8 cellular contexts compared by ENCODE assay signal in the genomic region with DNA sequence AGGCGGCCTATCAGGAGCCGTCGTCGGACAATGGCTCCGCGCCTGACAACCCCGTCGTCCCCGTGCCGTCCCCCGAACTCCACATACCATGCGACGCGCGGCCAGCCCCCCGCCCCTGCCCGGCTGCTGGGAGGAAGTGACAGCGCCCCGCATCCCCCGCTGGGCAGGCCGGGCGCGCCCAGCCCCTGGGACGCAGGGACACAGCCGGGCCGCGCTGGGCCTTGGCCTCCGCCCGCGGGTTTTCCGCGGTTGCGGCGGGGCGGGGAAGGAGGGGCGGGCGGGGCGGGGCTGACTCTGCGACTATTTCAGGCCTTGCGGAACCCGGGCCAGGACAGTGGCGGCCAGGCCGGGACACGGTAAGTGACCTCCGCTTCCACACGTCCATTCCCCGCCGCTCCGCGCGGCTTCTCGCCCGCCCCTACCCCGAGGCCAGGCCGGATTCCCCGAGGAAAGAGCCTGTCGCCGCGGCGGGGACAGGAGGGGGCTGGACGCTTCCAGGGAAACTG. TPM values are rescaled to one million over a fixed set of nuclear protein-coding genes. Genes with fewer than 3 reads are reported as not detected.
DNase-seq lines count a peak whose midpoint lies in the region; ATAC-seq and TF ChIP-seq lines count a peak whose summit lies in the region.

A gene with protein sequence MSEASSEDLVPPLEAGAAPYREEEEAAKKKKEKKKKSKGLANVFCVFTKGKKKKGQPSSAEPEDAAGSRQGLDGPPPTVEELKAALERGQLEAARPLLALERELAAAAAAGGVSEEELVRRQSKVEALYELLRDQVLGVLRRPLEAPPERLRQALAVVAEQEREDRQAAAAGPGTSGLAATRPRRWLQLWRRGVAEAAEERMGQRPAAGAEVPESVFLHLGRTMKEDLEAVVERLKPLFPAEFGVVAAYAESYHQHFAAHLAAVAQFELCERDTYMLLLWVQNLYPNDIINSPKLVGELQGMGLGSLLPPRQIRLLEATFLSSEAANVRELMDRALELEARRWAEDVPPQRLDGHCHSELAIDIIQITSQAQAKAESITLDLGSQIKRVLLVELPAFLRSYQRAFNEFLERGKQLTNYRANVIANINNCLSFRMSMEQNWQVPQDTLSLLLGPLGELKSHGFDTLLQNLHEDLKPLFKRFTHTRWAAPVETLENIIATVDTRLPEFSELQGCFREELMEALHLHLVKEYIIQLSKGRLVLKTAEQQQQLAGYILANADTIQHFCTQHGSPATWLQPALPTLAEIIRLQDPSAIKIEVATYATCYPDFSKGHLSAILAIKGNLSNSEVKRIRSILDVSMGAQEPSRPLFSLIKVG (plus strand): TSS at position 334 of the 506 bp plus-strand sequence. CDS start 2,997 bp downstream, outside the sequence.

- DNase-seq in COLO668 (lab: John Stamatoyannopoulos, UW; ENCODE audit: unreplicated experiment) = peak; percentile 89
- DNase-seq in Karpas-422 = no peak
- DNase-seq in dermis blood vessel endothelial cell = no peak
- DNase-seq in mesenteric fat pad (ENCODE audit: low spot score) = no peak
- peak; percentile 85 for DNase-seq in upper lobe of right lung
- DNase-seq in KG1 (lab: John Stamatoyannopoulos, UW) = no peak
- DNase-seq in Kasumi-1 (lab: John Stamatoyannopoulos, UW) = no peak

- H3K9ac ChIP-seq in Karpas-422 (ENCODE audit: low read length) = 0 out of 2 replicates have a peak within 1 kb of the TSS, but pooled peaks have one; percentile 17

- H3K79me2 ChIP-seq in Karpas-422 (ENCODE audit: low read length) = no peaks in the 10 kb centered on the region

- H3K27me3 ChIP-seq in Karpas-422 (ENCODE audit: low read length) = no peaks in the 10 kb centered on the region
- H3K27me3 ChIP-seq in upper lobe of right lung = no peaks in the 10 kb centered on the region

- TF ChIP-seq CTCF in upper lobe of right lung (IDR thresholded peaks at IDR 0.05) = no peak

- peak within 1 kb of the TSS; percentile 18; the same call in 1 of the 2 replicates for H3K4me3 ChIP-seq in Karpas-422 (ENCODE audit: low read length)
- H3K4me3 ChIP-seq in upper lobe of right lung = peak within 1 kb of the TSS; percentile 66

- no peak within 1 kb of the TSS for H2AFZ ChIP-seq in Karpas-422 (ENCODE audit: low read length)

- H3K9me3 ChIP-seq in Karpas-422 (ENCODE audit: low read length) (no peaks in the 10 kb centered on the region), upper lobe of right lung (no peaks in the 10 kb centered on the region)

- H3K4me1 ChIP-seq in Karpas-422 (ENCODE audit: low read length) (peaks cover 17% of the 10 kb centered on the region), upper lobe of right lung (peaks cover 87% of the 10 kb centered on the region)

- peaks cover 23% of the 10 kb centered on the region for H4K20me1 ChIP-seq in Karpas-422 (ENCODE audit: insufficient read depth, low read depth, low read length)

- H3K27ac ChIP-seq in Karpas-422 (ENCODE audit: low read length) (no peak within 1 kb of the TSS), upper lobe of right lung (peak within 1 kb of the TSS; percentile 94)

- intact Hi-C loops in upper lobe of right lung (cut with DNase I) = no loop called here

- peak within 1 kb of the TSS; percentile 29 for H3K4me2 ChIP-seq in Karpas-422 (ENCODE audit: low read depth, low read length, poor library complexity, severe bottlenecking)

- no peaks in the 10 kb centered on the region for H3K9me2 ChIP-seq in Karpas-422 (replicated peaks; ENCODE audit: insufficient read depth, low read length)

- H3K36me3 ChIP-seq in Karpas-422 (ENCODE audit: insufficient read depth, low read length) (no peaks in the 10 kb centered on the region), upper lobe of right lung (no peaks in the 10 kb centered on the region)

- ATAC-seq in upper lobe of right lung (peak; percentile 49), HG03378 (IDR thresholded peaks at IDR 0.05; ENCODE audit: unreplicated experiment) (no peak)

RNA-seq across cellular contexts. Expression of the gene that starts here (rescaled TPM):
- total RNA-seq in Karpas-422 (2014; rRNA removed; shearing (Covaris generic); ENCODE audit: low replicate concordance) = not detected in 2 replicates
- total RNA-seq in dermis blood vessel endothelial cell (65.1 and 94.6 TPM in 2 replicates), mesenteric fat pad (211 TPM), upper lobe of right lung (158 TPM)

Comparison
In these comparisons a context has a peak if more than half of its experiments do, and no peak if none do; other contexts are left out.
1. RNA of the gene that starts here (total RNA-seq): 211 TPM in mesenteric fat pad (single experiment), 158 TPM in upper lobe of right lung (single experiment) and 65.1 to 94.6 TPM in dermis blood vessel endothelial cell; not detected in Karpas-422; every median in the first group is over 10 times any median in the second.
2. DNase-seq: peak in COLO668 (single experiment) and upper lobe of right lung (single experiment); none in Karpas-422 (single experiment), dermis blood vessel endothelial cell (single experiment), mesenteric fat pad (single experiment), KG1 (single experiment) and Kasumi-1 (0 of 2).